Comparison of ENCODE assay signal across 1 cellular context in the genomic region with DNA sequence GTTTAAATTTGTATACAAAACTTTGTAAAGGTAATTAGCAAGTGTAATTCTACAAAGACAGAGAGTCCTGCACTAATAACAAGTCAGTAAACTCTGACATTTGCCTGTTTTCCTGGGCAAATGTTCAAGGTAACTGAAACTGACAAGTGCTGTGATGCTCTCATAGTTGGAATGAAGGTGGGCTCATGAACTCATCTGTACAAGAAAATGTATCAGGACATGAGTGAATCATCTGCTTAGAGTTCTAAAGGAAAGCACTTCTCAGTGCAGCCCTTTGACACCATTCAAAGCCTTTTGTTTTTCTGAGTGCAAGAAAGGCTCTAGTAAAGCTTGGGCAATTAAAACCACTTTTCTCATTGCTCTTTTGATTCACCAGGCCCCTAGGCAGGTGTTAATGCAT.
TF ChIP-seq lines count a peak whose summit lies in the region.

No MANE protein-coding gene starts in this region.

TF ChIP-seq in HepG2, 621 proteins besides CTCF, POLR2A, EP300 and RAD21 (continued from another document and continues in another):
- TF ChIP-seq, protein P1, sequence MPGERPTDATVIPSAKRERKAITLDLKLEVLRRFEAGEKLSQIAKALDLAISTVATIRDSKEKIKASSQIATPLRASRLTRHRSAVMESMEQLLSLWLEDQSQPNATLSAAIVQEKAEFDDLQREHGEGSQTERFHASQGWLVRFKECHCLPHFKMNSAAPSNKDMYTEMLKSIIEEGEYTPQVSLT (CRISPR knock-in tag; IDR thresholded peaks at IDR 0.05; ENCODE audit: borderline replicate concordance, low read depth), result no peak
- TF ChIP-seq ZNF619 (CRISPR knock-in tag; IDR thresholded peaks at IDR 0.05) (no peak), THAP11 (CRISPR knock-in tag; IDR thresholded peaks at IDR 0.05) (no peak), SALL1 (CRISPR knock-in tag; IDR thresholded peaks at IDR 0.05) (peak; percentile 18; the same call in 1 of the 2 replicates), PPARG (CRISPR knock-in tag; conservative IDR thresholded peaks at IDR 0.05) (peak; percentile 46; the same call in 1 of the 2 replicates), MAF1 (CRISPR knock-in tag; IDR thresholded peaks at IDR 0.05; ENCODE audit: borderline replicate concordance) (no peak), ZNF790 (CRISPR knock-in tag; IDR thresholded peaks at IDR 0.05; ENCODE audit: borderline replicate concordance) (no peak), ZNF589 (CRISPR knock-in tag; conservative IDR thresholded peaks at IDR 0.05) (no peak), IKZF1 (IDR thresholded peaks at IDR 0.05) (no peak), ARHGAP35 (CRISPR knock-in tag; IDR thresholded peaks at IDR 0.05; ENCODE audit: borderline replicate concordance) (no peak), SAP130 (CRISPR knock-in tag; IDR thresholded peaks at IDR 0.05; ENCODE audit: low read depth) (peak; percentile 27; the same call in 1 of the 2 replicates), SPEN (CRISPR knock-in tag; IDR thresholded peaks at IDR 0.05; ENCODE audit: low read depth) (no peak), LCORL (IDR thresholded peaks at IDR 0.05) (no peak), LCORL (CRISPR knock-in tag; IDR thresholded peaks at IDR 0.05) (no peak), ATF1 (CRISPR knock-in tag; IDR thresholded peaks at IDR 0.05) (no peak), RCOR2 (CRISPR knock-in tag; IDR thresholded peaks at IDR 0.05) (no peak), CBX1 (IDR thresholded peaks at IDR 0.05; ENCODE audit: low read depth) (no peak), RAD51 (IDR thresholded peaks at IDR 0.05; ENCODE audit: borderline replicate concordance) (no peak), ZNF775 (CRISPR knock-in tag; IDR thresholded peaks at IDR 0.05; ENCODE audit: borderline replicate concordance) (no peak)
- TF ChIP-seq, protein P2, sequence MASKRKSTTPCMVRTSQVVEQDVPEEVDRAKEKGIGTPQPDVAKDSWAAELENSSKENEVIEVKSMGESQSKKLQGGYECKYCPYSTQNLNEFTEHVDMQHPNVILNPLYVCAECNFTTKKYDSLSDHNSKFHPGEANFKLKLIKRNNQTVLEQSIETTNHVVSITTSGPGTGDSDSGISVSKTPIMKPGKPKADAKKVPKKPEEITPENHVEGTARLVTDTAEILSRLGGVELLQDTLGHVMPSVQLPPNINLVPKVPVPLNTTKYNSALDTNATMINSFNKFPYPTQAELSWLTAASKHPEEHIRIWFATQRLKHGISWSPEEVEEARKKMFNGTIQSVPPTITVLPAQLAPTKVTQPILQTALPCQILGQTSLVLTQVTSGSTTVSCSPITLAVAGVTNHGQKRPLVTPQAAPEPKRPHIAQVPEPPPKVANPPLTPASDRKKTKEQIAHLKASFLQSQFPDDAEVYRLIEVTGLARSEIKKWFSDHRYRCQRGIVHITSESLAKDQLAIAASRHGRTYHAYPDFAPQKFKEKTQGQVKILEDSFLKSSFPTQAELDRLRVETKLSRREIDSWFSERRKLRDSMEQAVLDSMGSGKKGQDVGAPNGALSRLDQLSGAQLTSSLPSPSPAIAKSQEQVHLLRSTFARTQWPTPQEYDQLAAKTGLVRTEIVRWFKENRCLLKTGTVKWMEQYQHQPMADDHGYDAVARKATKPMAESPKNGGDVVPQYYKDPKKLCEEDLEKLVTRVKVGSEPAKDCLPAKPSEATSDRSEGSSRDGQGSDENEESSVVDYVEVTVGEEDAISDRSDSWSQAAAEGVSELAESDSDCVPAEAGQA (IDR thresholded peaks at IDR 0.05; ENCODE audit: low read depth), result no peak
- TF ChIP-seq, protein P2 (CRISPR knock-in tag; IDR thresholded peaks at IDR 0.05; ENCODE audit: borderline replicate concordance), result no peak
- TF ChIP-seq, protein P3, sequence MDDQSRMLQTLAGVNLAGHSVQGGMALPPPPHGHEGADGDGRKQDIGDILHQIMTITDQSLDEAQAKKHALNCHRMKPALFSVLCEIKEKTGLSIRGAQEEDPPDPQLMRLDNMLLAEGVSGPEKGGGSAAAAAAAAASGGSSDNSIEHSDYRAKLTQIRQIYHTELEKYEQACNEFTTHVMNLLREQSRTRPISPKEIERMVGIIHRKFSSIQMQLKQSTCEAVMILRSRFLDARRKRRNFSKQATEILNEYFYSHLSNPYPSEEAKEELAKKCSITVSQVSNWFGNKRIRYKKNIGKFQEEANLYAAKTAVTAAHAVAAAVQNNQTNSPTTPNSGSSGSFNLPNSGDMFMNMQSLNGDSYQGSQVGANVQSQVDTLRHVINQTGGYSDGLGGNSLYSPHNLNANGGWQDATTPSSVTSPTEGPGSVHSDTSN (CRISPR knock-in tag; IDR thresholded peaks at IDR 0.05; ENCODE audit: borderline replicate concordance), result no peak
- TF ChIP-seq, protein P4, sequence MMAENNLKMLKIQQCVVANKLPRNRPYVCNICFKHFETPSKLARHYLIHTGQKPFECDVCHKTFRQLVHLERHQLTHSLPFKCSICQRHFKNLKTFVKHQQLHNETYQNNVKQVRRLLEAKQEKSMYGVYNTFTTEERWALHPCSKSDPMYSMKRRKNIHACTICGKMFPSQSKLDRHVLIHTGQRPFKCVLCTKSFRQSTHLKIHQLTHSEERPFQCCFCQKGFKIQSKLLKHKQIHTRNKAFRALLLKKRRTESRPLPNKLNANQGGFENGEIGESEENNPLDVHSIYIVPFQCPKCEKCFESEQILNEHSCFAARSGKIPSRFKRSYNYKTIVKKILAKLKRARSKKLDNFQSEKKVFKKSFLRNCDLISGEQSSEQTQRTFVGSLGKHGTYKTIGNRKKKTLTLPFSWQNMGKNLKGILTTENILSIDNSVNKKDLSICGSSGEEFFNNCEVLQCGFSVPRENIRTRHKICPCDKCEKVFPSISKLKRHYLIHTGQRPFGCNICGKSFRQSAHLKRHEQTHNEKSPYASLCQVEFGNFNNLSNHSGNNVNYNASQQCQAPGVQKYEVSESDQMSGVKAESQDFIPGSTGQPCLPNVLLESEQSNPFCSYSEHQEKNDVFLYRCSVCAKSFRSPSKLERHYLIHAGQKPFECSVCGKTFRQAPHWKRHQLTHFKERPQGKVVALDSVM (CRISPR knock-in tag; IDR thresholded peaks at IDR 0.05), result no peak
- TF ChIP-seq, protein P5, sequence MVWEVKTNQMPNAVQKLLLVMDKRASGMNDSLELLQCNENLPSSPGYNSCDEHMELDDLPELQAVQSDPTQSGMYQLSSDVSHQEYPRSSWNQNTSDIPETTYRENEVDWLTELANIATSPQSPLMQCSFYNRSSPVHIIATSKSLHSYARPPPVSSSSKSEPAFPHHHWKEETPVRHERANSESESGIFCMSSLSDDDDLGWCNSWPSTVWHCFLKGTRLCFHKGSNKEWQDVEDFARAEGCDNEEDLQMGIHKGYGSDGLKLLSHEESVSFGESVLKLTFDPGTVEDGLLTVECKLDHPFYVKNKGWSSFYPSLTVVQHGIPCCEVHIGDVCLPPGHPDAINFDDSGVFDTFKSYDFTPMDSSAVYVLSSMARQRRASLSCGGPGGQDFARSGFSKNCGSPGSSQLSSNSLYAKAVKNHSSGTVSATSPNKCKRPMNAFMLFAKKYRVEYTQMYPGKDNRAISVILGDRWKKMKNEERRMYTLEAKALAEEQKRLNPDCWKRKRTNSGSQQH (CRISPR knock-in tag; IDR thresholded peaks at IDR 0.05; ENCODE audit: low read depth), result no peak
- TF ChIP-seq, protein P6, sequence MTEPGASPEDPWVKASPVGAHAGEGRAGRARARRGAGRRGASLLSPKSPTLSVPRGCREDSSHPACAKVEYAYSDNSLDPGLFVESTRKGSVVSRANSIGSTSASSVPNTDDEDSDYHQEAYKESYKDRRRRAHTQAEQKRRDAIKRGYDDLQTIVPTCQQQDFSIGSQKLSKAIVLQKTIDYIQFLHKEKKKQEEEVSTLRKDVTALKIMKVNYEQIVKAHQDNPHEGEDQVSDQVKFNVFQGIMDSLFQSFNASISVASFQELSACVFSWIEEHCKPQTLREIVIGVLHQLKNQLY (CRISPR knock-in tag; IDR thresholded peaks at IDR 0.05), result no peak
- TF ChIP-seq, protein P7, sequence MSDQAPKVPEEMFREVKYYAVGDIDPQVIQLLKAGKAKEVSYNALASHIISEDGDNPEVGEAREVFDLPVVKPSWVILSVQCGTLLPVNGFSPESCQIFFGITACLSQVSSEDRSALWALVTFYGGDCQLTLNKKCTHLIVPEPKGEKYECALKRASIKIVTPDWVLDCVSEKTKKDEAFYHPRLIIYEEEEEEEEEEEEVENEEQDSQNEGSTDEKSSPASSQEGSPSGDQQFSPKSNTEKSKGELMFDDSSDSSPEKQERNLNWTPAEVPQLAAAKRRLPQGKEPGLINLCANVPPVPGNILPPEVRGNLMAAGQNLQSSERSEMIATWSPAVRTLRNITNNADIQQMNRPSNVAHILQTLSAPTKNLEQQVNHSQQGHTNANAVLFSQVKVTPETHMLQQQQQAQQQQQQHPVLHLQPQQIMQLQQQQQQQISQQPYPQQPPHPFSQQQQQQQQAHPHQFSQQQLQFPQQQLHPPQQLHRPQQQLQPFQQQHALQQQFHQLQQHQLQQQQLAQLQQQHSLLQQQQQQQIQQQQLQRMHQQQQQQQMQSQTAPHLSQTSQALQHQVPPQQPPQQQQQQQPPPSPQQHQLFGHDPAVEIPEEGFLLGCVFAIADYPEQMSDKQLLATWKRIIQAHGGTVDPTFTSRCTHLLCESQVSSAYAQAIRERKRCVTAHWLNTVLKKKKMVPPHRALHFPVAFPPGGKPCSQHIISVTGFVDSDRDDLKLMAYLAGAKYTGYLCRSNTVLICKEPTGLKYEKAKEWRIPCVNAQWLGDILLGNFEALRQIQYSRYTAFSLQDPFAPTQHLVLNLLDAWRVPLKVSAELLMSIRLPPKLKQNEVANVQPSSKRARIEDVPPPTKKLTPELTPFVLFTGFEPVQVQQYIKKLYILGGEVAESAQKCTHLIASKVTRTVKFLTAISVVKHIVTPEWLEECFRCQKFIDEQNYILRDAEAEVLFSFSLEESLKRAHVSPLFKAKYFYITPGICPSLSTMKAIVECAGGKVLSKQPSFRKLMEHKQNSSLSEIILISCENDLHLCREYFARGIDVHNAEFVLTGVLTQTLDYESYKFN (CRISPR knock-in tag; conservative IDR thresholded peaks at IDR 0.05), result peak; percentile 43; the same call in 1 of the 2 replicates
- TF ChIP-seq, protein P8, sequence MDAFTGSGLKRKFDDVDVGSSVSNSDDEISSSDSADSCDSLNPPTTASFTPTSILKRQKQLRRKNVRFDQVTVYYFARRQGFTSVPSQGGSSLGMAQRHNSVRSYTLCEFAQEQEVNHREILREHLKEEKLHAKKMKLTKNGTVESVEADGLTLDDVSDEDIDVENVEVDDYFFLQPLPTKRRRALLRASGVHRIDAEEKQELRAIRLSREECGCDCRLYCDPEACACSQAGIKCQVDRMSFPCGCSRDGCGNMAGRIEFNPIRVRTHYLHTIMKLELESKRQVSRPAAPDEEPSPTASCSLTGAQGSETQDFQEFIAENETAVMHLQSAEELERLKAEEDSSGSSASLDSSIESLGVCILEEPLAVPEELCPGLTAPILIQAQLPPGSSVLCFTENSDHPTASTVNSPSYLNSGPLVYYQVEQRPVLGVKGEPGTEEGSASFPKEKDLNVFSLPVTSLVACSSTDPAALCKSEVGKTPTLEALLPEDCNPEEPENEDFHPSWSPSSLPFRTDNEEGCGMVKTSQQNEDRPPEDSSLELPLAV (CRISPR knock-in tag; conservative IDR thresholded peaks at IDR 0.05; ENCODE audit: low read depth), result no peak
- TF ChIP-seq, protein P9, sequence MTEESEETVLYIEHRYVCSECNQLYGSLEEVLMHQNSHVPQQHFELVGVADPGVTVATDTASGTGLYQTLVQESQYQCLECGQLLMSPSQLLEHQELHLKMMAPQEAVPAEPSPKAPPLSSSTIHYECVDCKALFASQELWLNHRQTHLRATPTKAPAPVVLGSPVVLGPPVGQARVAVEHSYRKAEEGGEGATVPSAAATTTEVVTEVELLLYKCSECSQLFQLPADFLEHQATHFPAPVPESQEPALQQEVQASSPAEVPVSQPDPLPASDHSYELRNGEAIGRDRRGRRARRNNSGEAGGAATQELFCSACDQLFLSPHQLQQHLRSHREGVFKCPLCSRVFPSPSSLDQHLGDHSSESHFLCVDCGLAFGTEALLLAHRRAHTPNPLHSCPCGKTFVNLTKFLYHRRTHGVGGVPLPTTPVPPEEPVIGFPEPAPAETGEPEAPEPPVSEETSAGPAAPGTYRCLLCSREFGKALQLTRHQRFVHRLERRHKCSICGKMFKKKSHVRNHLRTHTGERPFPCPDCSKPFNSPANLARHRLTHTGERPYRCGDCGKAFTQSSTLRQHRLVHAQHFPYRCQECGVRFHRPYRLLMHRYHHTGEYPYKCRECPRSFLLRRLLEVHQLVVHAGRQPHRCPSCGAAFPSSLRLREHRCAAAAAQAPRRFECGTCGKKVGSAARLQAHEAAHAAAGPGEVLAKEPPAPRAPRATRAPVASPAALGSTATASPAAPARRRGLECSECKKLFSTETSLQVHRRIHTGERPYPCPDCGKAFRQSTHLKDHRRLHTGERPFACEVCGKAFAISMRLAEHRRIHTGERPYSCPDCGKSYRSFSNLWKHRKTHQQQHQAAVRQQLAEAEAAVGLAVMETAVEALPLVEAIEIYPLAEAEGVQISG (CRISPR knock-in tag; IDR thresholded peaks at IDR 0.05), result no peak
- TF ChIP-seq, protein P10, sequence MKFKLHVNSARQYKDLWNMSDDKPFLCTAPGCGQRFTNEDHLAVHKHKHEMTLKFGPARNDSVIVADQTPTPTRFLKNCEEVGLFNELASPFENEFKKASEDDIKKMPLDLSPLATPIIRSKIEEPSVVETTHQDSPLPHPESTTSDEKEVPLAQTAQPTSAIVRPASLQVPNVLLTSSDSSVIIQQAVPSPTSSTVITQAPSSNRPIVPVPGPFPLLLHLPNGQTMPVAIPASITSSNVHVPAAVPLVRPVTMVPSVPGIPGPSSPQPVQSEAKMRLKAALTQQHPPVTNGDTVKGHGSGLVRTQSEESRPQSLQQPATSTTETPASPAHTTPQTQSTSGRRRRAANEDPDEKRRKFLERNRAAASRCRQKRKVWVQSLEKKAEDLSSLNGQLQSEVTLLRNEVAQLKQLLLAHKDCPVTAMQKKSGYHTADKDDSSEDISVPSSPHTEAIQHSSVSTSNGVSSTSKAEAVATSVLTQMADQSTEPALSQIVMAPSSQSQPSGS (CRISPR knock-in tag; IDR thresholded peaks at IDR 0.05), result no peak
- TF ChIP-seq, protein P11, sequence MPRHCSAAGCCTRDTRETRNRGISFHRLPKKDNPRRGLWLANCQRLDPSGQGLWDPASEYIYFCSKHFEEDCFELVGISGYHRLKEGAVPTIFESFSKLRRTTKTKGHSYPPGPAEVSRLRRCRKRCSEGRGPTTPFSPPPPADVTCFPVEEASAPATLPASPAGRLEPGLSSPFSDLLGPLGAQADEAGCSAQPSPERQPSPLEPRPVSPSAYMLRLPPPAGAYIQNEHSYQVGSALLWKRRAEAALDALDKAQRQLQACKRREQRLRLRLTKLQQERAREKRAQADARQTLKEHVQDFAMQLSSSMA (CRISPR knock-in tag; IDR thresholded peaks at IDR 0.05), result no peak
